In genomic region chr1:87795615-87796337, GRCh38 we compare ENCODE assay signal across 19 cellular contexts.
DNase-seq lines count a peak whose midpoint lies in the region; ATAC-seq, FAIRE-seq and TF ChIP-seq lines count a peak whose summit lies in the region.
"Had no signal": no experiment of that assay in that cellular context is flagged by ENCODE, and none has a peak within 500 bp of the region (broad histone marks: within the 10 kb centered on the region; RNA-seq: fewer than 3 reads in every experiment).

No MANE protein-coding gene starts in this region.

- no peak for TF ChIP-seq EP300 in K562 (IDR thresholded peaks at IDR 0.05; ENCODE audit: low read length)
- no peak for TF ChIP-seq EP300 in stomach (IDR thresholded peaks at IDR 0.05)

- no peak for TF ChIP-seq RAD21 in K562 (CRISPR knock-in tag; conservative IDR thresholded peaks at IDR 0.05 in 1 of 2, IDR thresholded peaks at IDR 0.05 in 1 of 2)

- intact Hi-C loops in K562 (cut with micrococcal nuclease), result no loop called here
- intact Hi-C loops in left lung (cut with DNase I), result no loop called here
- intact Hi-C loops in stomach (cut with DNase I; ENCODE audit: low total_unique reads), result no loop called here

- no peaks in the 10 kb centered on the region for H3K9me3 Mint-ChIP-seq in HFFc6
- H3K9me3 Mint-ChIP-seq: H9 had no signal

- TF ChIP-seq CTCF in HFFc6 (IDR thresholded peaks at IDR 0.05) (no peak), K562 (IDR thresholded peaks at IDR 0.05 in 2 of 3, conservative IDR thresholded peaks at IDR 0.05 in 1 of 3; ENCODE audit: insufficient read depth in 2 of 3, low read depth in 1 of 3, low read length in 3 of 3) (no peak), left lung (IDR thresholded peaks at IDR 0.05) (no peak), stomach (IDR thresholded peaks at IDR 0.05) (no peak)

- H2AFZ ChIP-seq in K562 (ENCODE audit: low read depth, low read length), result no peak overlapping the region

- H3K27me3 ChIP-seq in K562 (ENCODE audit: control insufficient read depth in 2 of 2, insufficient read depth in 2 of 2, low read length in 2 of 2), result no peaks in the 10 kb centered on the region
- H3K27me3 ChIP-seq in left lung, result no peaks in the 10 kb centered on the region
- H3K27me3 ChIP-seq in stomach, result no peaks in the 10 kb centered on the region
- H3K27me3 ChIP-seq: gastrocnemius medialis had no signal

- no peaks in the 10 kb centered on the region for H3K9me3 ChIP-seq in K562 (replicated peaks; ENCODE audit: control insufficient read depth, insufficient read depth, low read depth, low read length)
- no peaks in the 10 kb centered on the region for H3K9me3 ChIP-seq in left lung
- H3K9me3 ChIP-seq in stomach, result no peaks in the 10 kb centered on the region
- H3K9me3 ChIP-seq: gastrocnemius medialis had no signal

- H3K4me1 Mint-ChIP-seq in HFFc6 (ENCODE audit: low read depth), result peaks cover 50% of the 10 kb centered on the region
- H3K4me1 Mint-ChIP-seq: B cell had no signal

- H3K4me3 Mint-ChIP-seq in HFFc6, result peak overlapping the region; percentile 28
- H3K4me3 Mint-ChIP-seq: B cell, H9 had no signal

- H3K27me3 Mint-ChIP-seq in HFFc6 (ENCODE audit: insufficient read depth), result no peaks in the 10 kb centered on the region; the same call in 1 of the 2 replicates
- H3K27me3 Mint-ChIP-seq: B cell had no signal

- in situ Hi-C loops in K562 (cut with MboI), result no loop called here

- H3K4me3 ChIP-seq in K562 (no peak overlapping the region), left lung (no peak overlapping the region), stomach (no peak overlapping the region)
- H3K4me3 ChIP-seq: gastrocnemius medialis had no signal

- no peak overlapping the region for H3K9ac ChIP-seq in K562 (ENCODE audit: insufficient read depth in 1 of 2, low read depth in 2 of 2, low read length in 2 of 2)

- POLR2A ChIA-PET in K562 (lab: Yijun Ruan, JAX), result interaction anchor here (0.9 kb wide), 1 partner anchor 33 kb away, joined by 3 read pairs; no protein-coding TSS in a partner anchor

- no TSS peak for BruUV-seq in K562 (replicated peaks; lab: Mats Ljungman, UMichigan)

- FAIRE-seq in K562 (lab: Jason Lieb, UNC), result no peak

- H3K9me1 ChIP-seq in K562 (ENCODE audit: control insufficient read depth, insufficient read depth, low read length), result no peaks in the 10 kb centered on the region

- no peaks in the 10 kb centered on the region for H3K79me2 ChIP-seq in K562 (ENCODE audit: control insufficient read depth, insufficient read depth, low read length)

- no peaks in the 10 kb centered on the region for H3K36me3 ChIP-seq in K562 (ENCODE audit: control insufficient read depth, insufficient read depth, low read length)
- no peaks in the 10 kb centered on the region for H3K36me3 ChIP-seq in left lung
- H3K36me3 ChIP-seq in stomach, result no peaks in the 10 kb centered on the region
- H3K36me3 ChIP-seq: gastrocnemius medialis had no signal

- no peaks in the 10 kb centered on the region for H3K36me3 Mint-ChIP-seq in HFFc6 (ENCODE audit: low read depth)

- no peak for TF ChIP-seq POLR2A in K562 (conservative IDR thresholded peaks at IDR 0.05)
- TF ChIP-seq POLR2A in stomach (IDR thresholded peaks at IDR 0.05), result no peak

- no peak overlapping the region for H3K4me2 ChIP-seq in K562 (ENCODE audit: insufficient read depth, low read length)

- ATAC-seq in K562 (no peak), left lung (peak; percentile 85), GM18868 (IDR thresholded peaks at IDR 0.05; ENCODE audit: unreplicated experiment) (no peak)
- ATAC-seq: gastrocnemius medialis, sciatic nerve had no signal

- 2% methylated on average over 3 of the region's 3 CpGs for WGBS in K562 (ENCODE audit: insufficient coverage, low coverage, missing lambda C conversion rate)
- WGBS in stomach, 5 donors, result 25 to 48% (median 35%) methylated on average over 3 of the region's 3 CpGs

- no peaks in the 10 kb centered on the region for H3K4me1 ChIP-seq in K562 (replicated peaks in 1 of 2; ENCODE audit: control insufficient read depth in 2 of 2, insufficient read depth in 2 of 2, low read length in 2 of 2)
- no peaks in the 10 kb centered on the region for H3K4me1 ChIP-seq in left lung
- H3K4me1 ChIP-seq in stomach, result peaks cover 7 to 36% (median 22%) of the 10 kb centered on the region in 4 donors
- H3K4me1 ChIP-seq: gastrocnemius medialis had no signal

- no peak overlapping the region for H3K27ac ChIP-seq in K562 (ENCODE audit: extremely low read depth, low read depth, low read length)
- H3K27ac ChIP-seq in left lung, result no peak overlapping the region
- H3K27ac ChIP-seq in stomach, result peak overlapping the region; percentile 66 to 76 (median 69)
- H3K27ac ChIP-seq: gastrocnemius medialis had no signal

- H4K20me1 ChIP-seq in K562 (replicated peaks; ENCODE audit: control insufficient read depth, insufficient read depth, low read length), result no peaks in the 10 kb centered on the region

- CTCF ChIA-PET in K562 (lab: Yijun Ruan, JAX; ENCODE audit: low intra/inter-chr PET ratio), result no interaction called here

- peak overlapping the region; percentile 49 for H3K27ac Mint-ChIP-seq in HFFc6
- H3K27ac Mint-ChIP-seq: B cell, H9 had no signal

- DNase-seq in HFFc6, result no peak
- no peak for DNase-seq in K562 (ENCODE audit: extremely low read depth in 1 of 4, low spot score in 3 of 4)
- DNase-seq in left lung, result no peak
- no peak for DNase-seq in stomach
- no peak for DNase-seq in NCI-H187 treated with DMSO at 0.1 percent for 48 hours (lab: John Stamatoyannopoulos, UW)
- DNase-seq in NAMALWA (ENCODE audit: low spot score), result no peak
- DNase-seq: activated naive CD4-positive, alpha-beta T cell treated with anti-CD3 and anti-CD28 coated beads, Interleukin-2, amount 50 U/mL, for 16 hours; activated T-cell treated with anti-CD3 and anti-CD28 coated beads for 4 hours; DMS 273 treated with DMSO at 0.1 percent for 48 hours; gastrocnemius medialis; H9; NCI-H1417; NCI-H2171 treated with DMSO at 0.1 percent for 48 hours; NCI-H748 treated with DMSO at 0.1 percent for 48 hours; stimulated activated CD4-positive, alpha-beta T cell treated with anti-CD3 and anti-CD28 coated beads, Interleukin-2, amount 100 ng/mL, for 48 hours; substantia nigra had no signal

TF ChIP-seq in K562, 482 proteins besides CTCF, POLR2A, EP300 and RAD21:
- TF ChIP-seq GABPB1 (CRISPR knock-in tag; IDR thresholded peaks at IDR 0.05), result no peak
- TF ChIP-seq FOSL1 (tag; conservative IDR thresholded peaks at IDR 0.05), result peak; percentile 43; the same call in 1 of the 2 replicates

Comparison
In these comparisons a context has a peak if more than half of its experiments do, and no peak if none do; other contexts are left out.
1. H3K27ac ChIP-seq: peak in stomach (5 of 5); none in K562 (single experiment) and left lung (0 of 2).